ENCODE assay signal across 7 cellular contexts in genomic region chr9:126656214-126656613, GRCh38. TPM values are rescaled to one million over a fixed set of nuclear protein-coding genes. Genes with fewer than 3 reads are reported as not detected.
"Had no signal": no experiment of that assay in that cellular context is flagged by ENCODE, and none has a peak within 500 bp of the region (broad histone marks: within the 10 kb centered on the region; RNA-seq: fewer than 3 reads in every experiment).

No MANE protein-coding gene starts in this region.

RNA-seq across cellular contexts. Expression of gene LMX1B, which starts 42.5 kb away (rescaled TPM):
- total RNA-seq: hepatocyte, left lobe of liver, liver, lung microvascular endothelial cell, mononuclear cell, myocyte had no signal
- polyA plus RNA-seq: immature natural killer cell, liver had no signal
